ENCODE assay signal across 10 cellular contexts in genomic region chr11:65565624-65566453, GRCh38. TPM values are rescaled to one million over a fixed set of nuclear protein-coding genes. Genes with fewer than 3 reads are reported as not detected.
DNase-seq lines count a peak whose midpoint lies in the region; ATAC-seq, FAIRE-seq and TF ChIP-seq lines count a peak whose summit lies in the region.
"Had no signal": no experiment of that assay in that cellular context is flagged by ENCODE, and none has a peak within 500 bp of the region (broad histone marks: within the 10 kb centered on the region; RNA-seq: fewer than 3 reads in every experiment).

No MANE protein-coding gene starts in this region.

- FAIRE-seq in GM12891 (lab: Jason Lieb, UNC) = no peak
- FAIRE-seq in small intestine (lab: Jason Lieb, UNC) = no peak

- peak overlapping the region; percentile 44 to 67 (median 56) for H3K27ac ChIP-seq in Peyer's patch
- peak overlapping the region; percentile 54 to 61 for H3K27ac ChIP-seq in small intestine (ENCODE audit: low read depth in 1 of 2, low read length in 1 of 2)
- H3K27ac ChIP-seq: neutrophil had no signal

- peak; percentile 12 for ATAC-seq in central memory CD8-positive, alpha-beta T cell (replicated peaks; ENCODE audit: extremely low read depth, poor library complexity, severe bottlenecking)
- ATAC-seq in GM18519 (IDR thresholded peaks at IDR 0.05; ENCODE audit: low FRiP score, unreplicated experiment) = no peak
- ATAC-seq in left lobe of liver = no peak

- H3K27me3 ChIP-seq in Peyer's patch = no peaks in the 10 kb centered on the region
- no peaks in the 10 kb centered on the region for H3K27me3 ChIP-seq in small intestine (ENCODE audit: control insufficient read depth in 2 of 2, insufficient read depth in 2 of 2, low read length in 2 of 2)

- peak overlapping the region; percentile 91 for H3K27ac Mint-ChIP-seq in central memory CD8-positive, alpha-beta T cell (ENCODE audit: low read depth)
- H3K27ac Mint-ChIP-seq in progenitor cell of endocrine pancreas = no peak overlapping the region

- WGBS in small intestine, 3 donors = 67 to 71% (median 67%) methylated on average over 7 of the region's 7 CpGs

- H3K4me3 ChIP-seq in Peyer's patch = no peak overlapping the region
- H3K4me3 ChIP-seq in small intestine (ENCODE audit: low read depth in 1 of 2, low read length in 2 of 2) = no peak overlapping the region

- TF ChIP-seq CTCF in Peyer's patch (IDR thresholded peaks at IDR 0.05) (no peak), progenitor cell of endocrine pancreas (IDR thresholded peaks at IDR 0.05; ENCODE audit: unreplicated experiment) (no peak)

- H3K9me3 ChIP-seq in Peyer's patch (no peaks in the 10 kb centered on the region), small intestine (ENCODE audit: control insufficient read depth, low read depth) (no peaks in the 10 kb centered on the region)
- H3K9me3 ChIP-seq: neutrophil had no signal

- H3K27me3 Mint-ChIP-seq in central memory CD8-positive, alpha-beta T cell = no peaks in the 10 kb centered on the region
- H3K27me3 Mint-ChIP-seq in progenitor cell of endocrine pancreas = peaks cover 8% of the 10 kb centered on the region

- TF ChIP-seq POLR2A in GM12891 (IDR thresholded peaks at IDR 0.05; ENCODE audit: low read depth, low read length) (no peak), Peyer's patch (IDR thresholded peaks at IDR 0.05) (no peak)

- H3K4me1 Mint-ChIP-seq in central memory CD8-positive, alpha-beta T cell = peaks cover 55% of the 10 kb centered on the region
- peaks cover 20% of the 10 kb centered on the region for H3K4me1 Mint-ChIP-seq in progenitor cell of endocrine pancreas (ENCODE audit: low read depth)

- H3K9me3 Mint-ChIP-seq in central memory CD8-positive, alpha-beta T cell = no peaks in the 10 kb centered on the region
- no peaks in the 10 kb centered on the region for H3K9me3 Mint-ChIP-seq in progenitor cell of endocrine pancreas (ENCODE audit: low read depth)

- peaks cover 20% of the 10 kb centered on the region for H3K36me3 Mint-ChIP-seq in central memory CD8-positive, alpha-beta T cell (ENCODE audit: insufficient read depth)
- no peaks in the 10 kb centered on the region for H3K36me3 Mint-ChIP-seq in progenitor cell of endocrine pancreas (ENCODE audit: insufficient read depth)

- H3K4me1 ChIP-seq in Peyer's patch = peaks cover 0 to 33% (median 9%) of the 10 kb centered on the region in 4 donors
- peaks cover 0 to 2% of the 10 kb centered on the region in 2 donors for H3K4me1 ChIP-seq in small intestine (ENCODE audit: control insufficient read depth in 2 of 2, insufficient read depth in 1 of 2, low read depth in 1 of 2, low read length in 1 of 2)

- peak overlapping the region; percentile 70 for H3K4me3 Mint-ChIP-seq in central memory CD8-positive, alpha-beta T cell
- no peak overlapping the region for H3K4me3 Mint-ChIP-seq in progenitor cell of endocrine pancreas (ENCODE audit: low read depth)

- no peaks in the 10 kb centered on the region for H3K36me3 ChIP-seq in Peyer's patch
- H3K36me3 ChIP-seq in small intestine (ENCODE audit: control insufficient read depth in 2 of 2, insufficient read depth in 2 of 2, low read length in 2 of 2) = no peaks in the 10 kb centered on the region
- H3K36me3 ChIP-seq: neutrophil had no signal

- DNase-seq in GM12891 (ENCODE audit: insufficient read length, low spot score) (no peak), Peyer's patch (no peak), small intestine (no peak), left lobe of liver (ENCODE audit: low spot score) (no peak), progenitor cell of endocrine pancreas (ENCODE audit: low spot score, unreplicated experiment) (no peak)
- DNase-seq in central memory CD8-positive, alpha-beta T cell (ENCODE audit: low spot score in 2 of 2) = peak in 1 of 2 donors; percentile 53
- DNase-seq: hippocampal formation, NCI-H446 treated with DMSO at 0.1 percent for 48 hours had no signal

TF ChIP-seq in GM12891, 5 proteins besides CTCF, POLR2A, EP300 and RAD21:
- no peak for TF ChIP-seq PAX5 (IDR thresholded peaks at IDR 0.05; ENCODE audit: insufficient read depth, low read length, severe bottlenecking)
- TF ChIP-seq POU2F2 (IDR thresholded peaks at IDR 0.05; ENCODE audit: low read depth, low read length) = no peak
- TF ChIP-seq POLR2AphosphoS5 (IDR thresholded peaks at IDR 0.05; ENCODE audit: low read depth, low read length) = no peak
- TF ChIP-seq SPI1 (IDR thresholded peaks at IDR 0.05; ENCODE audit: low read depth, low read length) = peak; percentile 68; the same call in 1 of the 2 replicates
- TF ChIP-seq TAF1 (IDR thresholded peaks at IDR 0.05; ENCODE audit: low read depth, low read length) = no peak

RNA-seq across cellular contexts. Expression of gene ZNRD2, which starts 4.4 kb away (rescaled TPM):
- polyA plus RNA-seq in GM12891 (2012; ENCODE audit: low read depth, missing spikeins) = 48.7 TPM
- total RNA-seq in Peyer's patch (10 to 100 TPM; 16.5 to 25.7 (median 25.4) TPM), left lobe of liver (17.0 TPM), progenitor cell of endocrine pancreas (25.3 and 25.9 TPM in 2 replicates)
- 10 to 100 TPM; 27.7 to 49.2 (median 38.4) TPM for polyA plus RNA-seq in small intestine

RNA-seq across cellular contexts. Expression of gene FAM89B, which starts 6.5 kb away (rescaled TPM):
- 18.3 TPM for polyA plus RNA-seq in GM12891 (2012; ENCODE audit: low read depth, missing spikeins)
- total RNA-seq in Peyer's patch (10 to 100 TPM; 30.8 to 44.6 (median 32.4) TPM), left lobe of liver (19.0 TPM), progenitor cell of endocrine pancreas (62.5 and 65.0 TPM in 2 replicates)
- polyA plus RNA-seq in small intestine = 10 to 100 TPM; 30.0 to 39.2 (median 36.7) TPM

RNA-seq across cellular contexts. Expression of gene LTBP3, which starts 7.7 kb away (rescaled TPM):
- 14.6 TPM for polyA plus RNA-seq in GM12891 (2012; ENCODE audit: low read depth, missing spikeins)
- total RNA-seq in Peyer's patch (100 to 1,000 TPM in 1 of 4 donors, 10 to 100 TPM in 3; 42.0 to 150 (median 88.3) TPM), left lobe of liver (42.3 TPM), progenitor cell of endocrine pancreas (55.3 and 57.7 TPM in 2 replicates)
- polyA plus RNA-seq in small intestine = 10 to 100 TPM in 2 of 3 donors, 1 to 10 TPM in 1; 6.5 to 25.6 (median 17.0) TPM

RNA-seq across cellular contexts. Expression of gene EHBP1L1, which starts 10.0 kb away (rescaled TPM):
- 36.3 TPM for polyA plus RNA-seq in GM12891 (2012; ENCODE audit: low read depth, missing spikeins)
- total RNA-seq in Peyer's patch (100 to 1,000 TPM in 3 of 4 donors, 10 to 100 TPM in 1; 65.2 to 163 (median 121) TPM), left lobe of liver (13.5 TPM), progenitor cell of endocrine pancreas (13.0 and 15.2 TPM in 2 replicates)
- polyA plus RNA-seq in small intestine = 100 to 1,000 TPM in 1 of 3 donors, 10 to 100 TPM in 2; 36.1 to 131 (median 68.4) TPM

RNA-seq across cellular contexts. Expression of gene KCNK7, which starts 29.8 kb away (rescaled TPM):
- polyA plus RNA-seq in GM12891 (2012; ENCODE audit: low read depth, missing spikeins) = 0.09 TPM
- total RNA-seq in Peyer's patch (1 to 10 TPM in 3 of 4 donors, not detected in 1; 1.5 to 3.5 (median 2.5) TPM), left lobe of liver (not detected), progenitor cell of endocrine pancreas (0.95 and 1.7 TPM in 2 replicates)
- polyA plus RNA-seq in small intestine = 10 to 100 TPM in 1 of 3 donors, under 1 TPM in 1, not detected in 1; 0.84 to 31.1 TPM
